In genomic region chr7:101739757-101740398, GRCh38 we compare ENCODE assay signal across 15 cellular contexts.
A peak's percentile ranks its signal among the peaks of the same experiment; 100 is the strongest.
DNase-seq lines count a peak whose midpoint lies in the region; ATAC-seq, FAIRE-seq and TF ChIP-seq lines count a peak whose summit lies in the region.
"Had no signal": no experiment of that assay in that cellular context is flagged by ENCODE, and none has a peak within 500 bp of the region (broad histone marks: within the 10 kb centered on the region; RNA-seq: fewer than 3 reads in every experiment).

No MANE protein-coding gene starts in this region.

- CTCF ChIA-PET in Caco-2 (lab: Charles Lee) = interaction anchor here (0.9 kb wide), 1 partner anchor 74 kb away, joined by 3 read pairs; no protein-coding TSS in a partner anchor

- intact Hi-C loops in Caco-2 (cut with micrococcal nuclease; ENCODE audit: unreplicated experiment) (loop anchor here (2.0 kb wide), 1 partner anchor 47 kb away; no protein-coding TSS in a partner anchor), left lung (cut with DNase I) (no loop called here)

- BruUV-seq in Caco-2 (replicated peaks; lab: Mats Ljungman, UMichigan) = no TSS peak

- peak; percentile 67 to 73 for DNase-seq in Caco-2
- DNase-seq in HL-60 (ENCODE audit: low read depth in 1 of 2, low spot score in 1 of 2) = no peak
- DNase-seq in RWPE2 (ENCODE audit: low spot score) = no peak
- DNase-seq in left lung = no peak
- DNase-seq in globus pallidus (ENCODE audit: low spot score) = no peak
- DNase-seq in GM19240 (ENCODE audit: insufficient read length, low spot score) = no peak
- DNase-seq in H54 (ENCODE audit: insufficient read length, low spot score) = no peak
- no peak for DNase-seq in NCI-H1930 (lab: John Stamatoyannopoulos, UW)
- DNase-seq: activated CD4-positive, CD25-positive, alpha-beta regulatory T cell; activated T-cell treated with anti-CD3 and anti-CD28 coated beads, Interleukin-2, amount 50 U/mL, for 24 hours; naive thymus-derived CD4-positive, alpha-beta T cell; NCI-H1048; NCI-H526 treated with DMSO at 0.1 percent for 48 hours had no signal

- FAIRE-seq in H54 (lab: Jason Lieb, UNC) = no peak
- FAIRE-seq: keratinocyte had no signal

- peaks cover 11% of the 10 kb centered on the region for H3K4me1 Mint-ChIP-seq in Caco-2 (ENCODE audit: low read depth, unreplicated experiment)

- ATAC-seq in RWPE2 (ENCODE audit: low read depth) (peak; percentile 72), left lung (peak; percentile 28)
- ATAC-seq: naive thymus-derived CD4-positive, alpha-beta T cell had no signal

- no peak overlapping the region for H3K4me3 ChIP-seq in Caco-2 (ENCODE audit: low read depth, low read length)
- H3K4me3 ChIP-seq in HL-60 (replicated peaks; ENCODE audit: insufficient read depth, low read length) = no peak overlapping the region
- no peak overlapping the region for H3K4me3 ChIP-seq in RWPE2 (ENCODE audit: severe bottlenecking)
- H3K4me3 ChIP-seq in left lung = no peak overlapping the region

- peak overlapping the region; percentile 90 for H3K27ac ChIP-seq in HL-60 (replicated peaks)
- H3K27ac ChIP-seq in RWPE2 (ENCODE audit: poor library complexity, severe bottlenecking) = peak overlapping the region; percentile 21
- H3K27ac ChIP-seq in left lung = no peak overlapping the region

- no peaks in the 10 kb centered on the region for H3K9me3 Mint-ChIP-seq in Caco-2 (ENCODE audit: unreplicated experiment)
- H3K9me3 Mint-ChIP-seq: activated T-cell treated with anti-CD3 and anti-CD28 coated beads, Interleukin-2, amount 50 U/mL, for 24 hours; naive thymus-derived CD4-positive, alpha-beta T cell had no signal

- H3K4me1 ChIP-seq in Caco-2 = peaks cover 20% of the 10 kb centered on the region
- peaks cover 13% of the 10 kb centered on the region for H3K4me1 ChIP-seq in RWPE2 (ENCODE audit: insufficient read depth, poor library complexity, severe bottlenecking)
- H3K4me1 ChIP-seq in left lung = peaks cover 0 to 44% of the 10 kb centered on the region in 2 donors

- POLR2A ChIA-PET in Caco-2 (lab: Charles Lee) = interaction anchor here (0.5 kb wide), 1 partner anchor 377 kb away, joined by 4 read pairs; the partner anchor contains the start of gene COL26A1

- H3K36me3 ChIP-seq in Caco-2 (ENCODE audit: control insufficient read depth, insufficient read depth, low read length) = no peaks in the 10 kb centered on the region
- H3K36me3 ChIP-seq in RWPE2 (ENCODE audit: low read depth) = no peaks in the 10 kb centered on the region
- H3K36me3 ChIP-seq in left lung = no peaks in the 10 kb centered on the region

- H3K27me3 Mint-ChIP-seq in Caco-2 (ENCODE audit: insufficient read depth, unreplicated experiment) = no peaks in the 10 kb centered on the region
- H3K27me3 Mint-ChIP-seq: naive thymus-derived CD4-positive, alpha-beta T cell had no signal

- no peak overlapping the region for H3K4me3 Mint-ChIP-seq in Caco-2 (ENCODE audit: unreplicated experiment)
- H3K4me3 Mint-ChIP-seq: activated T-cell treated with anti-CD3 and anti-CD28 coated beads, Interleukin-2, amount 50 U/mL, for 24 hours had no signal

- H3K27me3 ChIP-seq in Caco-2 (replicated peaks; ENCODE audit: control insufficient read depth, insufficient read depth, low read length) (no peaks in the 10 kb centered on the region), HL-60 (ENCODE audit: insufficient read depth, poor library complexity, severe bottlenecking) (no peaks in the 10 kb centered on the region), RWPE2 (ENCODE audit: insufficient read depth, poor library complexity, severe bottlenecking) (no peaks in the 10 kb centered on the region), left lung (peaks cover 0 to 21% of the 10 kb centered on the region in 2 donors)

- H3K36me3 Mint-ChIP-seq in Caco-2 (ENCODE audit: insufficient read depth, unreplicated experiment) = no peaks in the 10 kb centered on the region
- H3K36me3 Mint-ChIP-seq: CD14-positive monocyte; naive thymus-derived CD4-positive, alpha-beta T cell had no signal

- peak overlapping the region; percentile 34 for H3K27ac Mint-ChIP-seq in Caco-2 (ENCODE audit: unreplicated experiment)
- H3K27ac Mint-ChIP-seq: activated T-cell treated with anti-CD3 and anti-CD28 coated beads, Interleukin-2, amount 50 U/mL, for 24 hours had no signal

- no peak for TF ChIP-seq POLR2A in H54 (IDR thresholded peaks at IDR 0.05; ENCODE audit: low read depth, low read length)

- TF ChIP-seq CTCF in Caco-2 (IDR thresholded peaks at IDR 0.05; ENCODE audit: insufficient read depth in 1 of 2, low read depth in 1 of 2, low read length in 1 of 2, severe bottlenecking in 1 of 2, unreplicated experiment in 1 of 2) (no peak), HL-60 (IDR thresholded peaks at IDR 0.05; ENCODE audit: insufficient read depth, low read length) (no peak), RWPE2 (IDR thresholded peaks at IDR 0.05; ENCODE audit: poor library complexity, severe bottlenecking) (no peak), left lung (IDR thresholded peaks at IDR 0.05) (no peak)

- H3K9me3 ChIP-seq in Caco-2 = no peaks in the 10 kb centered on the region
- H3K9me3 ChIP-seq in RWPE2 (ENCODE audit: severe bottlenecking) = no peaks in the 10 kb centered on the region
- H3K9me3 ChIP-seq in left lung = peaks cover 0 to 3% of the 10 kb centered on the region in 2 donors

Comparison
In these comparisons a context has a peak if more than half of its experiments do, and no peak if none do; other contexts are left out.
1. DNase-seq: peak in Caco-2 (2 of 2); none in HL-60 (0 of 2), RWPE2 (single experiment), left lung (0 of 2), globus pallidus (single experiment), GM19240 (single experiment), H54 (single experiment) and NCI-H1930 (0 of 2).
2. H3K27ac ChIP-seq: peak in HL-60 (single experiment) and RWPE2 (single experiment); none in left lung (0 of 2).